8 cellular contexts compared by ENCODE assay signal in the genomic region with DNA sequence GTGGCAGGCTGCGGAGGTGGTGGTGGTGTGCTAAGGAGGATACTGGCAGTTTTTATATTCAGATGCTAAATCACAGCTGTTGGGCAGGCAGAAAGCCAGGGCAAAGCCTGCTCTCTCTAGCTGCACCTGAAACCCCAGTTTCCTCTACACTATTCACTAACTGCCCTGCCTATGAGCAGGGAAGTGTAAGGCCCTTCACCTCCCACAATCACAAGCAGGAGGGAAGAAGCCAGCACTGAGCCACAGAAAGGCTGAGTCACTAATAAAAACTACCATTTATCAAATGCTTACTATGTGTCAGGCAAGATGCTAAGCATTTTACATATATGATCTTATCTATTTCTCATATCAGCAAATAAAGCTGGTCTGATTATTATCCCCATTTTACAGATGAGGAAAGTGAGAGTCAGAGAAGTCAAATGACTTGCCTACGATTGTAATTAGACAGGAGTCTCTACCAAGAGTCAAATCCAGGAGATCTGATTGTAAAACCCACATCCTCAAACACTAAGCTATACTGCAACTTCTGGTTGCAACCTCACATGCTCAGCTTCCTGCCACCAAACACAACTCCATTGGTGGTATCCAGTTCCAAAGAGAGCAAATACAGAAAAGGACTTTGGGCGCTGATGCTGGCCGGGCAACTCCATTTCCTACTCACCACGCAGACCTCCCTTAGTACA. TPM values are rescaled to one million over a fixed set of nuclear protein-coding genes. Genes with fewer than 3 reads are reported as not detected.
DNase-seq lines count a peak whose midpoint lies in the region; FAIRE-seq lines count a peak whose summit lies in the region.

No MANE protein-coding gene starts in this region.

- H3K9me3 ChIP-seq in muscle layer of duodenum (ENCODE audit: control insufficient read depth in 1 of 2, low read length in 2 of 2) (no peaks in the 10 kb centered on the region), small intestine (ENCODE audit: control insufficient read depth, low read depth) (no peaks in the 10 kb centered on the region)

- H3K27ac Mint-ChIP-seq in activated naive CD4-positive, alpha-beta T cell treated with anti-CD3 and anti-CD28 coated beads, Interleukin-2, amount 50 U/mL, for 24 hours = peak overlapping the region; percentile 79

- H3K27ac ChIP-seq in muscle layer of duodenum (ENCODE audit: low read length) = peak overlapping the region; percentile 49
- peak overlapping the region in 1 of 2 donors; percentile 57 for H3K27ac ChIP-seq in small intestine (ENCODE audit: low read depth in 1 of 2, low read length in 1 of 2)

- no peaks in the 10 kb centered on the region for H3K9me3 Mint-ChIP-seq in activated naive CD4-positive, alpha-beta T cell treated with anti-CD3 and anti-CD28 coated beads, Interleukin-2, amount 50 U/mL, for 24 hours

- WGBS in small intestine, 3 donors = 74 to 85% (median 74%) methylated on average over 5 of the region's 5 CpGs

- DNase-seq in GM19239 (ENCODE audit: insufficient read length, low spot score) (no peak), small intestine (no peak), GM19240 (ENCODE audit: insufficient read length, low spot score) (no peak), AML-193 (lab: John Stamatoyannopoulos, UW) (no peak)
- DNase-seq in Jurkat, Clone E6-1 (ENCODE audit: low read depth, low spot score) = peak; percentile 93
- no peak for DNase-seq in activated CD4-positive, CD25-positive, alpha-beta regulatory T cell (lab: John Stamatoyannopoulos, UW)

- H3K36me3 ChIP-seq in muscle layer of duodenum (ENCODE audit: control insufficient read depth in 1 of 2, insufficient read depth in 2 of 2, low read length in 2 of 2) (no peaks in the 10 kb centered on the region), small intestine (ENCODE audit: control insufficient read depth in 2 of 2, insufficient read depth in 2 of 2, low read length in 2 of 2) (no peaks in the 10 kb centered on the region)

- FAIRE-seq in GM19239 (lab: Jason Lieb, UNC) (peak; percentile 57), small intestine (lab: Jason Lieb, UNC) (no peak)

- peaks cover 0 to 4% of the 10 kb centered on the region in 2 donors for H3K4me1 ChIP-seq in muscle layer of duodenum (ENCODE audit: control insufficient read depth in 1 of 2, insufficient read depth in 2 of 2, low read length in 2 of 2)
- H3K4me1 ChIP-seq in small intestine (ENCODE audit: control insufficient read depth in 2 of 2, insufficient read depth in 1 of 2, low read depth in 1 of 2, low read length in 1 of 2) = peaks cover 0 to 6% of the 10 kb centered on the region in 2 donors

- peaks cover 50% of the 10 kb centered on the region for H3K4me1 Mint-ChIP-seq in activated naive CD4-positive, alpha-beta T cell treated with anti-CD3 and anti-CD28 coated beads, Interleukin-2, amount 50 U/mL, for 24 hours

- H3K27me3 Mint-ChIP-seq in activated naive CD4-positive, alpha-beta T cell treated with anti-CD3 and anti-CD28 coated beads, Interleukin-2, amount 50 U/mL, for 24 hours = no peaks in the 10 kb centered on the region

- H3K27me3 ChIP-seq in muscle layer of duodenum (ENCODE audit: low read depth, low read length) (no peaks in the 10 kb centered on the region), small intestine (ENCODE audit: control insufficient read depth in 2 of 2, insufficient read depth in 2 of 2, low read length in 2 of 2) (no peaks in the 10 kb centered on the region)

- H3K4me3 Mint-ChIP-seq in activated naive CD4-positive, alpha-beta T cell treated with anti-CD3 and anti-CD28 coated beads, Interleukin-2, amount 50 U/mL, for 24 hours = peak overlapping the region; percentile 69

- H3K36me3 Mint-ChIP-seq in activated naive CD4-positive, alpha-beta T cell treated with anti-CD3 and anti-CD28 coated beads, Interleukin-2, amount 50 U/mL, for 24 hours = peaks cover 3% of the 10 kb centered on the region

- peak overlapping the region; percentile 13; the same call in 1 of the 2 replicates for H3K4me3 ChIP-seq in Jurkat, Clone E6-1 (ENCODE audit: low read length)
- H3K4me3 ChIP-seq in muscle layer of duodenum (ENCODE audit: low read depth in 1 of 2, low read length in 2 of 2) (no peak overlapping the region), small intestine (ENCODE audit: low read depth in 1 of 2, low read length in 2 of 2) (no peak overlapping the region)

RNA-seq across cellular contexts. Expression of gene IL6ST, which starts 17.7 kb away (rescaled TPM):
- polyA plus RNA-seq in Jurkat, Clone E6-1 (2012; ENCODE audit: insufficient read depth, insufficient read length) = 16.5 TPM
- polyA plus RNA-seq in small intestine = 10 to 100 TPM in 1 of 3 donors, 1 to 10 TPM in 2; 6.5 to 26.6 (median 6.5) TPM
